In the genomic region with DNA sequence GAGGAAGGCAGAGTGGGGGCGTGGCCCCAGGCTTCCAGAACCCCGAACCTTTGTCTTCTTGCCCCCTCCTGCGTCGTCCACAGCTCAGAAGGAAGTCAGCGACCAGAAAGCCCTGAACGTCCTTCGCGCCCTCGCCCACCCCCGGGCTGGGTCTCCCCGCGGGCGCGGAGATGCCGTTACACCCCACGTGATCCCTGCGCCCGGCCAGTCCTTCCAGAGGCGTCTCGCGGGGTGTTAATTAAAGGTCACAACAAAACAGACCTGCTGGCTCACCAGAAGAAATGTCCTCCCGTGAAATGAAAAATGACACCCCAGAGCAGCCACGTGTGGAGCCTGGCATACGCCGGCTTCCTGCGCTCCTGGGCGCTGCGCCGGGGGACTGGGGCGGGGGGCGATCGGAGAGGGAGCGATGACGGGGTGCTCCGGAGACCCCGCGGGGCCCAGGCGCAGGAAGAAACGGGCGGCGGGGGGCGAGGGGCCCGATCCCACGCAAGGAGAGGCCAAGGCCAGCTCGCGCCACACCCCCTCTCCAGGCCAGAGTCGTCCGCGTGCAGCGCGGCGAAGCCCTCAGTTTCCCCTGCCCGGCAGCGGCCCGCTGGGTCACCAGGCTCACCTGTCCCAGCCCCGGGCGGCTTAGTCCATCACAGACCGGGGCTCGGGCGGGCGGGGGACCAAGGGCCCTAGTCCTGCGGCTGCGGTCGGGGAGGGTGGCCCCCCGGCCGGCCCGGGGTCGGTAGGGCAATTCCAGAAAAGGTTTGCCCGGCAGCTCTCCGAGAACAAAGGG, we compare ENCODE assay signal across 8 cellular contexts. TPM values are rescaled to one million over a fixed set of nuclear protein-coding genes. Genes with fewer than 3 reads are reported as not detected.
DNase-seq lines count a peak whose midpoint lies in the region; ATAC-seq, FAIRE-seq and TF ChIP-seq lines count a peak whose summit lies in the region.

No MANE protein-coding gene starts in this region.

- 1 to 2% (median 1%) methylated on average over 27 to 70 of the region's 70 CpGs for WGBS in stomach, 5 donors

- H3K9ac ChIP-seq in kidney (ENCODE audit: low read length in 2 of 2): peak overlapping the region in 1 of 2 donors; percentile 53

- H3K4me1 ChIP-seq in kidney (ENCODE audit: control insufficient read depth in 1 of 2, insufficient read depth in 1 of 2, low read depth in 1 of 2, low read length in 2 of 2): peaks cover 9 to 10% of the 10 kb centered on the region in 2 donors
- peaks cover 35 to 47% (median 44%) of the 10 kb centered on the region in 4 donors for H3K4me1 ChIP-seq in stomach

- no peaks in the 10 kb centered on the region for H3K9me3 ChIP-seq in kidney (ENCODE audit: control insufficient read depth in 1 of 2, low read length in 2 of 2)
- no peaks in the 10 kb centered on the region for H3K9me3 ChIP-seq in stomach

- ATAC-seq in GM21381 (IDR thresholded peaks at IDR 0.05; ENCODE audit: unreplicated experiment): no peak

- H3K27ac Mint-ChIP-seq in MCF 10A (ENCODE audit: low read depth, unreplicated experiment): no peak overlapping the region

- TF ChIP-seq CTCF in MCF 10A (IDR thresholded peaks at IDR 0.05; ENCODE audit: unreplicated experiment) (no peak), kidney (IDR thresholded peaks at IDR 0.05; ENCODE audit: borderline replicate concordance, extremely low read depth, insufficient read depth) (no peak), stomach (IDR thresholded peaks at IDR 0.05) (no peak)

- CTCF ChIA-PET in MCF 10A (lab: Yijun Ruan, JAX): interaction anchor here (0.6 to 10.0 kb wide), 121 partner anchors 10 to 1716 kb away, joined by 3 to 131 read pairs (median 4); no protein-coding TSS in a partner anchor

- peaks cover 0 to 60% (median 44%) of the 10 kb centered on the region in 3 donors for H3K27me3 ChIP-seq in stomach

- DNase-seq in activated effector memory CD4-positive, alpha-beta T cell treated with anti-CD3 and anti-CD28 coated beads, Interleukin-2, amount 50 U/mL, for 16 hours: peak; percentile 63
- DNase-seq in activated effector memory CD4-positive, alpha-beta T cell treated with Interleukin-2 at 50 U/mL for 16 hours: no peak
- DNase-seq in NCI-H82 treated with DMSO at 0.1 percent for 48 hours (lab: John Stamatoyannopoulos, UW; ENCODE audit: unreplicated experiment): peak; percentile 22
- peak; percentile 33 for DNase-seq in MCF 10A (ENCODE audit: unreplicated experiment)
- DNase-seq in kidney: peak; percentile 79
- no peak for DNase-seq in stomach
- DNase-seq in COR-L47 (lab: John Stamatoyannopoulos, UW): no peak

- POLR2A ChIA-PET in MCF 10A (lab: Yijun Ruan, JAX): interaction anchor here (0.9 to 2.1 kb wide), 9 partner anchors 12 to 851 kb away, joined by 3 to 8 read pairs (median 4); no protein-coding TSS in a partner anchor

- H3K36me3 Mint-ChIP-seq in MCF 10A (ENCODE audit: insufficient read depth, unreplicated experiment): no peaks in the 10 kb centered on the region

- peaks cover 40% of the 10 kb centered on the region for H3K27me3 Mint-ChIP-seq in MCF 10A (ENCODE audit: insufficient read depth, unreplicated experiment)

- H3K27ac ChIP-seq in kidney (ENCODE audit: low read depth in 2 of 2, low read length in 2 of 2): no peak overlapping the region
- H3K27ac ChIP-seq in stomach: peak overlapping the region in 2 of 5 donors; percentile 60 to 65

- H3K4me1 Mint-ChIP-seq in MCF 10A (ENCODE audit: insufficient read depth, unreplicated experiment): peaks cover 10% of the 10 kb centered on the region

- TF ChIP-seq EP300 in stomach (IDR thresholded peaks at IDR 0.05): no peak

- H3K4me3 Mint-ChIP-seq in MCF 10A (ENCODE audit: unreplicated experiment): peak overlapping the region; percentile 79

- peak overlapping the region; percentile 71 to 73 for H3K4me3 ChIP-seq in kidney (ENCODE audit: low read length in 2 of 2)
- H3K4me3 ChIP-seq in stomach: peak overlapping the region; percentile 64 to 71 (median 66)

- no peak for FAIRE-seq in kidney (lab: Jason Lieb, UNC)

- TF ChIP-seq POLR2A in stomach (IDR thresholded peaks at IDR 0.05): no peak

- BruUV-seq in MCF 10A (replicated peaks; lab: Mats Ljungman, UMichigan): no TSS peak

- H3K36me3 ChIP-seq in kidney (ENCODE audit: control insufficient read depth in 1 of 2, insufficient read depth in 2 of 2, low read length in 2 of 2): no peaks in the 10 kb centered on the region
- H3K36me3 ChIP-seq in stomach: no peaks in the 10 kb centered on the region

- intact Hi-C loops in MCF 10A (cut with micrococcal nuclease): loop anchor here (1.0 to 10.0 kb wide), 14 partner anchors 75 to 1601 kb away; no protein-coding TSS in a partner anchor
- intact Hi-C loops in kidney (cut with DNase I): loop anchor here (2.0 kb wide), 1 partner anchor 851 kb away; no protein-coding TSS in a partner anchor
- intact Hi-C loops in stomach (cut with DNase I; ENCODE audit: low total_unique reads): loop anchor here (5.0 to 10.0 kb wide), 2 partner anchors 848 to 971 kb away; no protein-coding TSS in a partner anchor

- no peaks in the 10 kb centered on the region for H3K9me3 Mint-ChIP-seq in MCF 10A (ENCODE audit: unreplicated experiment)

RNA-seq across cellular contexts. Expression of a gene that starts 0.9 kb away (rescaled TPM):
- total RNA-seq in MCF 10A (2022): 1.6 and 3.1 TPM in 2 replicates
- total RNA-seq in kidney: 10.7 TPM
- 0.52 TPM for polyA plus RNA-seq in kidney (ENCODE audit: insufficient read depth, low read depth, low replicate concordance)
- total RNA-seq in stomach: 1 to 10 TPM in 3 of 5 donors, under 1 TPM in 1, not detected in 1; 0.89 to 3.2 (median 2.1) TPM
- under 1 TPM; 0.15 to 0.56 (median 0.33) TPM for polyA plus RNA-seq in stomach

Comparison
In these comparisons a context has a peak if more than half of its experiments do, and no peak if none do; other contexts are left out.
1. DNase-seq: peak in activated effector memory CD4-positive, alpha-beta T cell treated with anti-CD3 and anti-CD28 coated beads, Interleukin-2, amount 50 U/mL, for 16 hours (single experiment), NCI-H82 treated with DMSO at 0.1 percent for 48 hours (single experiment), MCF 10A (single experiment) and kidney (single experiment); none in activated effector memory CD4-positive, alpha-beta T cell treated with Interleukin-2 at 50 U/mL for 16 hours (single experiment), stomach (single experiment) and COR-L47 (single experiment).